1 cellular context compared by ENCODE assay signal in the genomic region with DNA sequence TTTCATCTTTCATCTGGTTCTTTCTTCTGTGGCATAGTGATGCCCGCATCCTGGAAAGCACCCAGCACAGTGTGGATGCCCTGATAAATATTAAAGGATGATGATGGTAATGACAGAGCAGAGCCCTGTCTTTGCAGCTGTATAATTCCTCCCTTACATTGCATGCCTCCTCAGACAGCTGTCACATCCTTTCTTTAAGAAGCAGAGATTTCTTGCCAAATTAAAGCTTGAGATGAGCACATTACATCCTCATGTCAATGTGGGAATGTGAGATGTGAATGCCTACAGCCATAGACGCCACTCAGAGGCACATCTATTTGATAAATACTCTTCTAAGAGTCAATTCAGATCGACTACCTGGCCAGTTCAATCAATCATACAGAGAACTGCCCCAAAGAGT.
TF ChIP-seq lines count a peak whose summit lies in the region.

No MANE protein-coding gene starts in this region.

TF ChIP-seq in GM23338, 12 proteins besides CTCF, POLR2A, EP300 and RAD21 (continued from another document):
- TF ChIP-seq, protein P1, sequence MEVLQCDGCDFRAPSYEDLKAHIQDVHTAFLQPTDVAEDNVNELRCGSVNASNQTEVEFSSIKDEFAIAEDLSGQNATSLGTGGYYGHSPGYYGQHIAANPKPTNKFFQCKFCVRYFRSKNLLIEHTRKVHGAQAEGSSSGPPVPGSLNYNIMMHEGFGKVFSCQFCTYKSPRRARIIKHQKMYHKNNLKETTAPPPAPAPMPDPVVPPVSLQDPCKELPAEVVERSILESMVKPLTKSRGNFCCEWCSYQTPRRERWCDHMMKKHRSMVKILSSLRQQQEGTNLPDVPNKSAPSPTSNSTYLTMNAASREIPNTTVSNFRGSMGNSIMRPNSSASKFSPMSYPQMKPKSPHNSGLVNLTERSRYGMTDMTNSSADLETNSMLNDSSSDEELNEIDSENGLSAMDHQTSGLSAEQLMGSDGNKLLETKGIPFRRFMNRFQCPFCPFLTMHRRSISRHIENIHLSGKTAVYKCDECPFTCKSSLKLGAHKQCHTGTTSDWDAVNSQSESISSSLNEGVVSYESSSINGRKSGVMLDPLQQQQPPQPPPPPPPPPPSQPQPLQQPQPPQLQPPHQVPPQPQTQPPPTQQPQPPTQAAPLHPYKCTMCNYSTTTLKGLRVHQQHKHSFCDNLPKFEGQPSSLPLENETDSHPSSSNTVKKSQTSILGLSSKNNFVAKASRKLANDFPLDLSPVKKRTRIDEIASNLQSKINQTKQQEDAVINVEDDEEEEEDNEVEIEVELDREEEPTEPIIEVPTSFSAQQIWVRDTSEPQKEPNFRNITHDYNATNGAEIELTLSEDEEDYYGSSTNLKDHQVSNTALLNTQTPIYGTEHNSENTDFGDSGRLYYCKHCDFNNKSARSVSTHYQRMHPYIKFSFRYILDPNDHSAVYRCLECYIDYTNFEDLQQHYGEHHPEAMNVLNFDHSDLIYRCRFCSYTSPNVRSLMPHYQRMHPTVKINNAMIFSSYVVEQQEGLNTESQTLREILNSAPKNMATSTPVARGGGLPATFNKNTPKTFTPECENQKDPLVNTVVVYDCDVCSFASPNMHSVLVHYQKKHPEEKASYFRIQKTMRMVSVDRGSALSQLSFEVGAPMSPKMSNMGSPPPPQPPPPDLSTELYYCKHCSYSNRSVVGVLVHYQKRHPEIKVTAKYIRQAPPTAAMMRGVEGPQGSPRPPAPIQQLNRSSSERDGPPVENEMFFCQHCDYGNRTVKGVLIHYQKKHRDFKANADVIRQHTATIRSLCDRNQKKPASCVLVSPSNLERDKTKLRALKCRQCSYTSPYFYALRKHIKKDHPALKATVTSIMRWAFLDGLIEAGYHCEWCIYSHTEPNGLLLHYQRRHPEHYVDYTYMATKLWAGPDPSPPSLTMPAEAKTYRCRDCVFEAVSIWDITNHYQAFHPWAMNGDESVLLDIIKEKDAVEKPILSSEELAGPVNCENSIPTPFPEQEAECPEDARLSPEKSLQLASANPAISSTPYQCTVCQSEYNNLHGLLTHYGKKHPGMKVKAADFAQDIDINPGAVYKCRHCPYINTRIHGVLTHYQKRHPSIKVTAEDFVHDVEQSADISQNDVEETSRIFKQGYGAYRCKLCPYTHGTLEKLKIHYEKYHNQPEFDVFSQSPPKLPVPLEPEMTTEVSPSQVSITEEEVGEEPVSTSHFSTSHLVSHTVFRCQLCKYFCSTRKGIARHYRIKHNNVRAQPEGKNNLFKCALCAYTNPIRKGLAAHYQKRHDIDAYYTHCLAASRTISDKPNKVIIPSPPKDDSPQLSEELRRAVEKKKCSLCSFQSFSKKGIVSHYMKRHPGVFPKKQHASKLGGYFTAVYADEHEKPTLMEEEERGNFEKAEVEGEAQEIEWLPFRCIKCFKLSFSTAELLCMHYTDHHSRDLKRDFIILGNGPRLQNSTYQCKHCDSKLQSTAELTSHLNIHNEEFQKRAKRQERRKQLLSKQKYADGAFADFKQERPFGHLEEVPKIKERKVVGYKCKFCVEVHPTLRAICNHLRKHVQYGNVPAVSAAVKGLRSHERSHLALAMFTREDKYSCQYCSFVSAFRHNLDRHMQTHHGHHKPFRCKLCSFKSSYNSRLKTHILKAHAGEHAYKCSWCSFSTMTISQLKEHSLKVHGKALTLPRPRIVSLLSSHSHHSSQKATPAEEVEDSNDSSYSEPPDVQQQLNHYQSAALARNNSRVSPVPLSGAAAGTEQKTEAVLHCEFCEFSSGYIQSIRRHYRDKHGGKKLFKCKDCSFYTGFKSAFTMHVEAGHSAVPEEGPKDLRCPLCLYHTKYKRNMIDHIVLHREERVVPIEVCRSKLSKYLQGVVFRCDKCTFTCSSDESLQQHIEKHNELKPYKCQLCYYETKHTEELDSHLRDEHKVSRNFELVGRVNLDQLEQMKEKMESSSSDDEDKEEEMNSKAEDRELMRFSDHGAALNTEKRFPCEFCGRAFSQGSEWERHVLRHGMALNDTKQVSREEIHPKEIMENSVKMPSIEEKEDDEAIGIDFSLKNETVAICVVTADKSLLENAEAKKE (CRISPR knock-in tag; IDR thresholded peaks at IDR 0.05) = no peak
- TF ChIP-seq, protein P2, sequence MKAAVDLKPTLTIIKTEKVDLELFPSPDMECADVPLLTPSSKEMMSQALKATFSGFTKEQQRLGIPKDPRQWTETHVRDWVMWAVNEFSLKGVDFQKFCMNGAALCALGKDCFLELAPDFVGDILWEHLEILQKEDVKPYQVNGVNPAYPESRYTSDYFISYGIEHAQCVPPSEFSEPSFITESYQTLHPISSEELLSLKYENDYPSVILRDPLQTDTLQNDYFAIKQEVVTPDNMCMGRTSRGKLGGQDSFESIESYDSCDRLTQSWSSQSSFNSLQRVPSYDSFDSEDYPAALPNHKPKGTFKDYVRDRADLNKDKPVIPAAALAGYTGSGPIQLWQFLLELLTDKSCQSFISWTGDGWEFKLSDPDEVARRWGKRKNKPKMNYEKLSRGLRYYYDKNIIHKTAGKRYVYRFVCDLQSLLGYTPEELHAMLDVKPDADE (IDR thresholded peaks at IDR 0.05) = no peak
- TF ChIP-seq ZNF331 (CRISPR knock-in tag; IDR thresholded peaks at IDR 0.05; ENCODE audit: low read depth) = no peak
- TF ChIP-seq NANOG (IDR thresholded peaks at IDR 0.05; ENCODE audit: borderline replicate concordance) = no peak
- TF ChIP-seq JUNB (IDR thresholded peaks at IDR 0.05; ENCODE audit: unreplicated experiment) = no peak
- no peak for TF ChIP-seq ZNF114 (CRISPR knock-in tag; IDR thresholded peaks at IDR 0.05)
- TF ChIP-seq EZH2phosphoT487 (IDR thresholded peaks at IDR 0.05; ENCODE audit: unreplicated experiment) = no peak
- no peak for TF ChIP-seq POLR2AphosphoS5 (IDR thresholded peaks at IDR 0.05; ENCODE audit: low read depth)
